Comparison of ENCODE assay signal across 22 cellular contexts in the genomic region with DNA sequence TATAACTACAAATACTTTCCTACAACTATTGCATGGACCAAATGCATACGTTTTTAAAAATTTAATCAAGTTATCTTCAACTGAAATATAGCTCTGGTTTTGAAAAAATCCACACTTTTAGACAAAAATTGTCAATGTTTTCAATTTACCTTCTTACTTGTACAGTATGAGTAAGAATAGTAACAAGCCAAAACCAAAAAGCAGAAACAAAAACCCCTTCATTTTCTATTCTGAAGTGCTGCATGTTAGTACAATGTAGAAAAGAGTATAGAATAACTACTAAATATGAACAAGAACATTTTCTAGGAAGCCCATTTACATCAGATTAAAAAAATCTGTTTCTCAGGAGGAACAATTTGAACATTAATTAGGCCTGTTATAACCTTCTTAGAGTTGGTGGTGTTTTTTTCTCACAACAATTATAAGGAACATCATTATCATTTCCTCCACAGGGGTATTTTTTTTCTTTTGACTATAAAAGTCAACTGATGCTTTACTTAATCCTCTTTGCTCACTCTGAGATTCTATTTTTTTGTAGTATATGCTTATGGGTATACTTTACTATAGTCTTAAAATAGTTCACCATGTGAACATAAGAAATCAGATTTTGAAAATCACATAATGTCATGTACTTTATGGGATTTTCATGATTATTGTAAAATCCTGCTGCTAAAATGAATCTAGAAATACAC.
"Had no signal": no experiment of that assay in that cellular context is flagged by ENCODE, and none has a peak within 500 bp of the region (broad histone marks: within the 10 kb centered on the region; RNA-seq: fewer than 3 reads in every experiment).

No MANE protein-coding gene starts in this region.

- H3K27ac Mint-ChIP-seq: activated naive CD8-positive, alpha-beta T cell; activated T-cell treated with anti-CD3 and anti-CD28 coated beads, Interleukin-2, amount 50 U/mL, for 72 hours; dendritic cell treated with granulocyte-macrophage colony-stimulating factor and Interleukin-4, amounts not matched to agents 40 ng/mL and 50 ng/mL, for 4 days; nephron progenitor cell; stimulated activated effector memory CD8-positive, alpha-beta T cell treated with anti-CD3 and anti-CD28 coated beads, Interleukin-12 subunit alpha, Interleukin-12 subunit beta, amount 100 ng/mL, for 72 hours had no signal

- DNase-seq: activated CD8-positive, alpha-beta memory T cell treated with anti-CD3 and anti-CD28 coated beads for 24 hours; activated gamma-delta T cell treated with Interleukin-2 at 50 U/mL for 16 hours; activated T-cell treated with anti-CD3 and anti-CD28 coated beads, Interleukin-2, amount 50 U/mL, for 72 hours; amniotic stem cell; effector CD8-positive, alpha-beta T cell; heart left ventricle; kidney glomerular epithelial cell; left ventricle myocardium inferior; mammary epithelial cell; midbrain; nephron progenitor cell; nucleus accumbens; sigmoid colon; stimulated activated CD4-positive, alpha-beta T cell treated with anti-CD3 and anti-CD28 coated beads, Interleukin-4, amount 100 ng/mL, for 24 hours; testis; upper lobe of left lung had no signal

- H3K27ac ChIP-seq: gastroesophageal sphincter, heart left ventricle, left ventricle myocardium inferior, sigmoid colon, testis, upper lobe of left lung had no signal

- H3K9me3 Mint-ChIP-seq: activated T-cell treated with anti-CD3 and anti-CD28 coated beads, Interleukin-2, amount 50 U/mL, for 72 hours; nephron progenitor cell; stimulated activated effector memory CD8-positive, alpha-beta T cell treated with anti-CD3 and anti-CD28 coated beads, Interleukin-12 subunit alpha, Interleukin-12 subunit beta, amount 100 ng/mL, for 72 hours had no signal

- H3K27me3 ChIP-seq: gastroesophageal sphincter, heart left ventricle, sigmoid colon, testis, upper lobe of left lung had no signal

- H3K9me3 ChIP-seq: gastroesophageal sphincter, heart left ventricle, left ventricle myocardium inferior, sigmoid colon, testis, upper lobe of left lung had no signal

- H3K4me1 ChIP-seq: gastroesophageal sphincter, heart left ventricle, left ventricle myocardium inferior, testis, upper lobe of left lung had no signal

- H3K4me3 ChIP-seq: gastroesophageal sphincter, heart left ventricle, left ventricle myocardium inferior, sigmoid colon, testis, upper lobe of left lung had no signal

- ATAC-seq: activated CD4-positive, CD25-positive, alpha-beta regulatory T cell treated with anti-CD3 and anti-CD28 coated beads, Interleukin-2, amount 50 U/mL, for 24 hours; activated T-cell treated with anti-CD3 and anti-CD28 coated beads, Interleukin-2, amount 50 U/mL, for 72 hours; esophagus mucosa; gastroesophageal sphincter; heart left ventricle; stimulated activated effector memory CD8-positive, alpha-beta T cell treated with anti-CD3 and anti-CD28 coated beads, Interleukin-12 subunit alpha, Interleukin-12 subunit beta, amount 100 ng/mL, for 72 hours had no signal
